21 cellular contexts compared by ENCODE assay signal in the genomic region with DNA sequence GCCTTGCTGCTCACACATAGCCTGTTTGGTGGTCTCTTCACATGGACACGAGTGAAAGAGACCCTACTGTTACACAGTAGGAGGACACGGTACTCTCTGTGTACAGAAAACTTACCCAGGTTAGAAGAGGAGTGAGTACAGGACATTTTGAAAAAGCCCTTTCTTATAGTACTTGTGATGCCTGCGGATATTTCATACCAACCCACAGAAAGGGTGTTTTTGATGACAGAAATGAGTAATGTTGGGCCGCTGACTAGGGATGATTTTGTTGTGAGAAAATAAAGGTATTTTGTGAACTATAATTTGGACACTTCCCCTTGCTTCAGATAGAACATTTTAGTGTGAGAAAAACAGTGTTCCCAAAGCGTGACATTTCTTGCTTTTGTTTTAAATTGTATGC.
"Had no signal": no experiment of that assay in that cellular context is flagged by ENCODE, and none has a peak within 500 bp of the region (broad histone marks: within the 10 kb centered on the region; RNA-seq: fewer than 3 reads in every experiment).

No MANE protein-coding gene starts in this region.

- H3K4me3 Mint-ChIP-seq: natural killer cell; stimulated activated naive CD8-positive, alpha-beta T cell treated with anti-CD3 and anti-CD28 coated beads, Interleukin-15, amount 100 ng/mL, for 72 hours; T-helper 17 cell had no signal

- ATAC-seq: gastrocnemius medialis; natural killer cell; psoas muscle; stimulated activated naive CD8-positive, alpha-beta T cell treated with anti-CD3 and anti-CD28 coated beads, Interleukin-15, amount 100 ng/mL, for 72 hours; T-helper 17 cell had no signal

- H3K36me3 ChIP-seq: ovary had no signal

- H3K27ac ChIP-seq: ascending aorta, esophagus muscularis mucosa, gastrocnemius medialis, left ventricle myocardium inferior, neutrophil, ovary, psoas muscle, right atrium auricular region, SK-N-MC, tibial artery had no signal

- DNase-seq: activated CD4-positive, alpha-beta T cell treated with anti-CD3 and anti-CD28 coated beads for 4 hours; activated CD4-positive, CD25-positive, alpha-beta regulatory T cell; activated CD8-positive, alpha-beta memory T cell treated with anti-CD3 and anti-CD28 coated beads, Interleukin-2, amount 50 U/mL, for 4 hours; central memory CD4-positive, alpha-beta T cell; gastrocnemius medialis; hippocampal formation; left ventricle myocardium inferior; natural killer cell; ovary; psoas muscle; stimulated activated CD4-positive, alpha-beta T cell treated with anti-CD3 and anti-CD28 coated beads, Interleukin-12 subunit alpha, Interleukin-12 subunit beta, amount 100 ng/mL, for 4 hours; stimulated activated CD4-positive, alpha-beta T cell treated with anti-CD3 and anti-CD28 coated beads, Interleukin-4, amount 100 ng/mL, for 4 hours; stimulated activated naive CD8-positive, alpha-beta T cell treated with anti-CD3 and anti-CD28 coated beads, Interleukin-15, amount 100 ng/mL, for 72 hours; SW 1271; T-helper 17 cell; tibial artery had no signal

- H3K4me1 ChIP-seq: ascending aorta, esophagus muscularis mucosa, gastrocnemius medialis, left ventricle myocardium inferior, psoas muscle, right atrium auricular region, tibial artery had no signal

- H3K9me3 ChIP-seq: ascending aorta, esophagus muscularis mucosa, gastrocnemius medialis, left ventricle myocardium inferior, neutrophil, ovary, psoas muscle, right atrium auricular region, tibial artery had no signal

- H3K9me3 Mint-ChIP-seq: natural killer cell; stimulated activated naive CD8-positive, alpha-beta T cell treated with anti-CD3 and anti-CD28 coated beads, Interleukin-15, amount 100 ng/mL, for 72 hours had no signal

- H3K27me3 Mint-ChIP-seq: stimulated activated naive CD8-positive, alpha-beta T cell treated with anti-CD3 and anti-CD28 coated beads, Interleukin-15, amount 100 ng/mL, for 72 hours; T-helper 17 cell had no signal

- H3K4me1 Mint-ChIP-seq: stimulated activated naive CD8-positive, alpha-beta T cell treated with anti-CD3 and anti-CD28 coated beads, Interleukin-15, amount 100 ng/mL, for 72 hours had no signal

- H3K27ac Mint-ChIP-seq: T-helper 17 cell had no signal

- H3K27me3 ChIP-seq: ascending aorta, esophagus muscularis mucosa, gastrocnemius medialis, neutrophil, ovary, right atrium auricular region, tibial artery had no signal

- H3K4me3 ChIP-seq: ascending aorta, esophagus muscularis mucosa, gastrocnemius medialis, left ventricle myocardium inferior, ovary, psoas muscle, right atrium auricular region, SK-N-MC, tibial artery had no signal
